Comparison of ENCODE assay signal across 9 cellular contexts in the genomic region with DNA sequence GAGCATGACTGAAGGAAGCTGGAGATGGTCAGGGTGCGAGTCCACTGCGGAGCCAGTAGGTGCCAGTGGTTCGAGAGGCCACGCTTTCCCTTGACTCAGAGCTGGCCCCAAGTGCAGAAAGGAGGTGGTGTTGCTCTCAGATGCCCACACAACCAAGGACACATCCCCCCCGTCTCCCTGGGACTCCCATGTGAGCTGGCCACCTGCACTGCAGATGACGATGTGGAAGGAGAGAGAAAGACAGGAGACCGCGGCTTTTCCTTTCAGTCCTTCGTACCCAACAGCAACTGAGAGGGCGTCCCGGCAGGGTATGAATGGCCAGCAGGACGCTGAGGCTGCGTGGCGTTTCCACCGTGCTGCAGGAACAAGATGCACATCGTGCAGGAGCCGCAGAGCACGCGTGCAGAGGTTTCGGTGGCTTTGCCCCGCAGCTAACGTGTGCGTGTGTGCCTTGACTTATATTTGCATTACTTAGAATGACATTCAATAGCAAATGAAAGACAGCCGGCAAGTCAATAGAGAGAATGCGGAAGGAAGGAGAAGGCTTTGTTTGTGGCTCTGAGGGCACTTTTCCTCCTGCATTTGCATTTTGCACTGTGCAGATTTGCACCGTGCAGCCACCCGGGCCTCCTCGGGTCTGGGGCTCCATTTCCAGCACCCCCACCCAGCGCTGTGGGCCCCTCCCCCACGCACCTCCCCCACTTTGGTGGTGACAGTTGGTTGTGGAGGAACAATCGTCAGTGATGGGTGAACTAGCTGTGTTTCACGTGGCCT. TPM values are rescaled to one million over a fixed set of nuclear protein-coding genes. Genes with fewer than 3 reads are reported as not detected.
A peak's percentile ranks its signal among the peaks of the same experiment; 100 is the strongest.
DNase-seq lines count a peak whose midpoint lies in the region; ATAC-seq, FAIRE-seq and TF ChIP-seq lines count a peak whose summit lies in the region.
"Had no signal": no experiment of that assay in that cellular context is flagged by ENCODE, and none has a peak within 500 bp of the region (broad histone marks: within the 10 kb centered on the region; RNA-seq: fewer than 3 reads in every experiment).

No MANE protein-coding gene starts in this region.

- H3K27ac ChIP-seq in kidney (ENCODE audit: low read depth in 2 of 2, low read length in 2 of 2) (no peak overlapping the region), testis (no peak overlapping the region), GM23248 (no peak overlapping the region)

- H3K4me1 ChIP-seq in NT2/D1 (ENCODE audit: insufficient read depth, insufficient read length) = peaks cover 34% of the 10 kb centered on the region
- H3K4me1 ChIP-seq in kidney (ENCODE audit: control insufficient read depth in 1 of 2, insufficient read depth in 1 of 2, low read depth in 1 of 2, low read length in 2 of 2) = no peaks in the 10 kb centered on the region
- no peaks in the 10 kb centered on the region for H3K4me1 ChIP-seq in testis
- H3K4me1 ChIP-seq in GM23248 (ENCODE audit: insufficient read depth) = no peaks in the 10 kb centered on the region

- no peak overlapping the region for H2AFZ ChIP-seq in GM23248

- FAIRE-seq in kidney (lab: Jason Lieb, UNC) = no peak

- H3K9ac ChIP-seq in NT2/D1 (ENCODE audit: insufficient read length, low read depth) (peak overlapping the region; percentile 66), kidney (ENCODE audit: low read length in 2 of 2) (no peak overlapping the region), GM23248 (no peak overlapping the region)

- in situ Hi-C loops in GM23248 (cut with MboI) = no loop called here

- TF ChIP-seq POLR2A in testis (IDR thresholded peaks at IDR 0.05) = no peak

- no peak overlapping the region for H3K4me2 ChIP-seq in GM23248 (ENCODE audit: unreplicated experiment)

- peak; percentile 79 for DNase-seq in GM06990 (ENCODE audit: extremely low read depth, insufficient read length)
- no peak for DNase-seq in NT2/D1 (ENCODE audit: low read depth, low spot score)
- DNase-seq in kidney = peak; percentile 69
- no peak for DNase-seq in testis
- DNase-seq in GM23248 = no peak
- no peak for DNase-seq in H4 (ENCODE audit: low spot score)

- H3K36me3 ChIP-seq in GM06990 (ENCODE audit: control insufficient read depth, insufficient read depth, low read length) = no peaks in the 10 kb centered on the region
- H3K36me3 ChIP-seq in NT2/D1 (ENCODE audit: insufficient read depth, insufficient read length, low read length) = no peaks in the 10 kb centered on the region
- H3K36me3 ChIP-seq in kidney (ENCODE audit: control insufficient read depth in 1 of 2, insufficient read depth in 2 of 2, low read length in 2 of 2) = no peaks in the 10 kb centered on the region
- no peaks in the 10 kb centered on the region for H3K36me3 ChIP-seq in testis (ENCODE audit: low read depth, missing control alignments)
- H3K36me3 ChIP-seq in GM23248 (ENCODE audit: low read depth) = no peaks in the 10 kb centered on the region

- no peak for TF ChIP-seq CTCF in GM06990 (IDR thresholded peaks at IDR 0.05; ENCODE audit: insufficient read depth, low read length, poor library complexity, severe bottlenecking)
- TF ChIP-seq CTCF in kidney (IDR thresholded peaks at IDR 0.05; ENCODE audit: borderline replicate concordance, extremely low read depth, insufficient read depth) = no peak
- no peak for TF ChIP-seq CTCF in testis (IDR thresholded peaks at IDR 0.05)

- ATAC-seq in GM19351 (IDR thresholded peaks at IDR 0.05; ENCODE audit: unreplicated experiment) (peak; percentile 63), HG03280 (IDR thresholded peaks at IDR 0.05; ENCODE audit: unreplicated experiment) (no peak)

- WGBS in testis, 2 donors = 22 to 36% methylated on average over 29 to 32 of the region's 32 CpGs
- 13 to 14% methylated on average over 30 to 32 of the region's 32 CpGs for WGBS in GM23248 (ENCODE audit: low coverage in 1 of 2, low lambda C conversion rate in 2 of 2, missing lambda C conversion rate in 2 of 2), 2 experiments

- no peaks in the 10 kb centered on the region for H4K20me1 ChIP-seq in GM23248 (ENCODE audit: insufficient read depth)

- no peaks in the 10 kb centered on the region for H3K9me2 ChIP-seq in GM23248 (ENCODE audit: insufficient read depth)

- no peaks in the 10 kb centered on the region for H3K9me3 ChIP-seq in NT2/D1 (ENCODE audit: insufficient read depth, low read length)
- H3K9me3 ChIP-seq in kidney (ENCODE audit: control insufficient read depth in 1 of 2, low read length in 2 of 2) = no peaks in the 10 kb centered on the region
- no peaks in the 10 kb centered on the region for H3K9me3 ChIP-seq in testis
- H3K9me3 ChIP-seq in GM23248 (ENCODE audit: low read depth) = no peaks in the 10 kb centered on the region

- intact Hi-C loops in kidney (cut with DNase I) = no loop called here
- intact Hi-C loops in testis (cut with DNase I; ENCODE audit: low total_unique reads) = no loop called here

- H3K27me3 ChIP-seq in GM06990 (replicated peaks; ENCODE audit: control insufficient read depth, insufficient read depth, low read length) (no peaks in the 10 kb centered on the region), NT2/D1 (ENCODE audit: insufficient read depth, insufficient read length) (peaks cover 6% of the 10 kb centered on the region), testis (no peaks in the 10 kb centered on the region), GM23248 (replicated peaks; ENCODE audit: insufficient read depth) (peaks cover 64% of the 10 kb centered on the region)

- H3K79me2 ChIP-seq in GM23248 (ENCODE audit: insufficient read depth) = no peaks in the 10 kb centered on the region

- H3K4me3 ChIP-seq in GM06990 (replicated peaks; ENCODE audit: low read depth, low read length) (no peak overlapping the region), NT2/D1 (ENCODE audit: insufficient read length, low read depth) (peak overlapping the region; percentile 8), kidney (ENCODE audit: low read length in 2 of 2) (no peak overlapping the region), testis (no peak overlapping the region), GM23248 (no peak overlapping the region)

- no peaks in the 10 kb centered on the region for H3F3A ChIP-seq in GM23248 (ENCODE audit: insufficient read depth)

RNA-seq across cellular contexts. Expression of gene BHLHE23, which starts 26.3 kb away (rescaled TPM):
- total RNA-seq in kidney = not detected
- not detected for polyA plus RNA-seq in kidney (ENCODE audit: insufficient read depth, low read depth, low replicate concordance)
- total RNA-seq in testis = 1 to 10 TPM; 5.3 to 6.6 TPM
- not detected for polyA plus RNA-seq in testis (ENCODE audit: insufficient read depth, low read depth, low replicate concordance)
- not detected in 2 replicates for total RNA-seq in GM23248 (2014; rRNA removed; shearing (Covaris generic))
- polyA plus RNA-seq in GM23248 (2016; fragmentation: Nextera tagmentation; extraction: Ambion mirVana) = not detected in 2 replicates
- not detected in 2 replicates for total RNA-seq in H4 (2014; rRNA removed; shearing (Covaris generic))
- total RNA-seq: liver had no signal
- polyA plus RNA-seq: liver had no signal

Comparison
In these comparisons a context has a peak if more than half of its experiments do, and no peak if none do; other contexts are left out.
1. DNase-seq: peak in GM06990 (single experiment) and kidney (single experiment); none in NT2/D1 (single experiment), testis (single experiment), GM23248 (single experiment) and H4 (single experiment).